ENCODE assay signal across 1 cellular context in genomic region chr18:70377317-70377799, GRCh38.
TF ChIP-seq lines count a peak whose summit lies in the region.

No MANE protein-coding gene starts in this region.

TF ChIP-seq in HepG2, 621 proteins besides CTCF, POLR2A, EP300 and RAD21 (continued from another document and continues in another):
- TF ChIP-seq, protein P1, sequence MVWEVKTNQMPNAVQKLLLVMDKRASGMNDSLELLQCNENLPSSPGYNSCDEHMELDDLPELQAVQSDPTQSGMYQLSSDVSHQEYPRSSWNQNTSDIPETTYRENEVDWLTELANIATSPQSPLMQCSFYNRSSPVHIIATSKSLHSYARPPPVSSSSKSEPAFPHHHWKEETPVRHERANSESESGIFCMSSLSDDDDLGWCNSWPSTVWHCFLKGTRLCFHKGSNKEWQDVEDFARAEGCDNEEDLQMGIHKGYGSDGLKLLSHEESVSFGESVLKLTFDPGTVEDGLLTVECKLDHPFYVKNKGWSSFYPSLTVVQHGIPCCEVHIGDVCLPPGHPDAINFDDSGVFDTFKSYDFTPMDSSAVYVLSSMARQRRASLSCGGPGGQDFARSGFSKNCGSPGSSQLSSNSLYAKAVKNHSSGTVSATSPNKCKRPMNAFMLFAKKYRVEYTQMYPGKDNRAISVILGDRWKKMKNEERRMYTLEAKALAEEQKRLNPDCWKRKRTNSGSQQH (CRISPR knock-in tag; IDR thresholded peaks at IDR 0.05; ENCODE audit: low read depth), result no peak
- TF ChIP-seq FOXJ3 (CRISPR knock-in tag; IDR thresholded peaks at IDR 0.05; ENCODE audit: borderline replicate concordance), result no peak
- no peak for TF ChIP-seq FOXA1 (IDR thresholded peaks at IDR 0.05)
- TF ChIP-seq FOXA1 (CRISPR knock-in tag; IDR thresholded peaks at IDR 0.05), result peak; percentile 89
- TF ChIP-seq ETV6 (CRISPR knock-in tag; conservative IDR thresholded peaks at IDR 0.05), result no peak
- TF ChIP-seq ZNF567 (CRISPR knock-in tag; IDR thresholded peaks at IDR 0.05; ENCODE audit: borderline replicate concordance), result no peak; the same call in 1 of the 2 replicates
- TF ChIP-seq, protein P2, sequence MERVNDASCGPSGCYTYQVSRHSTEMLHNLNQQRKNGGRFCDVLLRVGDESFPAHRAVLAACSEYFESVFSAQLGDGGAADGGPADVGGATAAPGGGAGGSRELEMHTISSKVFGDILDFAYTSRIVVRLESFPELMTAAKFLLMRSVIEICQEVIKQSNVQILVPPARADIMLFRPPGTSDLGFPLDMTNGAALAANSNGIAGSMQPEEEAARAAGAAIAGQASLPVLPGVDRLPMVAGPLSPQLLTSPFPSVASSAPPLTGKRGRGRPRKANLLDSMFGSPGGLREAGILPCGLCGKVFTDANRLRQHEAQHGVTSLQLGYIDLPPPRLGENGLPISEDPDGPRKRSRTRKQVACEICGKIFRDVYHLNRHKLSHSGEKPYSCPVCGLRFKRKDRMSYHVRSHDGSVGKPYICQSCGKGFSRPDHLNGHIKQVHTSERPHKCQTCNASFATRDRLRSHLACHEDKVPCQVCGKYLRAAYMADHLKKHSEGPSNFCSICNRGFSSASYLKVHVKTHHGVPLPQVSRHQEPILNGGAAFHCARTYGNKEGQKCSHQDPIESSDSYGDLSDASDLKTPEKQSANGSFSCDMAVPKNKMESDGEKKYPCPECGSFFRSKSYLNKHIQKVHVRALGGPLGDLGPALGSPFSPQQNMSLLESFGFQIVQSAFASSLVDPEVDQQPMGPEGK (CRISPR knock-in tag; IDR thresholded peaks at IDR 0.05), result no peak
- TF ChIP-seq RCOR2 (CRISPR knock-in tag; IDR thresholded peaks at IDR 0.05), result peak; percentile 22; the same call in 1 of the 2 replicates
- TF ChIP-seq PCBP2 (optimal IDR thresholded peaks at IDR 0.05; ENCODE audit: low read depth, low read length, poor library complexity, severe bottlenecking), result no peak
- TF ChIP-seq ZNF232 (CRISPR knock-in tag; IDR thresholded peaks at IDR 0.05; ENCODE audit: borderline replicate concordance), result no peak
- peak; percentile 56; the same call in 1 of the 2 replicates for TF ChIP-seq ZNF264 (CRISPR knock-in tag; IDR thresholded peaks at IDR 0.05)
- no peak for TF ChIP-seq ZNF616 (CRISPR knock-in tag; IDR thresholded peaks at IDR 0.05; ENCODE audit: low read depth)
- no peak for TF ChIP-seq GLMP (CRISPR knock-in tag; IDR thresholded peaks at IDR 0.05; ENCODE audit: borderline replicate concordance)
- TF ChIP-seq, protein P3, sequence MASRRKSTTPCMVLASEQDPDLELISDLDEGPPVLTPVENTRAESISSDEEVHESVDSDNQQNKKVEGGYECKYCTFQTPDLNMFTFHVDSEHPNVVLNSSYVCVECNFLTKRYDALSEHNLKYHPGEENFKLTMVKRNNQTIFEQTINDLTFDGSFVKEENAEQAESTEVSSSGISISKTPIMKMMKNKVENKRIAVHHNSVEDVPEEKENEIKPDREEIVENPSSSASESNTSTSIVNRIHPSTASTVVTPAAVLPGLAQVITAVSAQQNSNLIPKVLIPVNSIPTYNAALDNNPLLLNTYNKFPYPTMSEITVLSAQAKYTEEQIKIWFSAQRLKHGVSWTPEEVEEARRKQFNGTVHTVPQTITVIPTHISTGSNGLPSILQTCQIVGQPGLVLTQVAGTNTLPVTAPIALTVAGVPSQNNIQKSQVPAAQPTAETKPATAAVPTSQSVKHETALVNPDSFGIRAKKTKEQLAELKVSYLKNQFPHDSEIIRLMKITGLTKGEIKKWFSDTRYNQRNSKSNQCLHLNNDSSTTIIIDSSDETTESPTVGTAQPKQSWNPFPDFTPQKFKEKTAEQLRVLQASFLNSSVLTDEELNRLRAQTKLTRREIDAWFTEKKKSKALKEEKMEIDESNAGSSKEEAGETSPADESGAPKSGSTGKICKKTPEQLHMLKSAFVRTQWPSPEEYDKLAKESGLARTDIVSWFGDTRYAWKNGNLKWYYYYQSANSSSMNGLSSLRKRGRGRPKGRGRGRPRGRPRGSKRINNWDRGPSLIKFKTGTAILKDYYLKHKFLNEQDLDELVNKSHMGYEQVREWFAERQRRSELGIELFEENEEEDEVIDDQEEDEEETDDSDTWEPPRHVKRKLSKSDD (CRISPR knock-in tag; IDR thresholded peaks at IDR 0.05; ENCODE audit: low read depth), result no peak
- TF ChIP-seq SMYD3 (CRISPR knock-in tag; IDR thresholded peaks at IDR 0.05), result no peak
- TF ChIP-seq ZFYVE20 (CRISPR knock-in tag; IDR thresholded peaks at IDR 0.05; ENCODE audit: borderline replicate concordance, low read depth), result no peak
- TF ChIP-seq, protein P4, sequence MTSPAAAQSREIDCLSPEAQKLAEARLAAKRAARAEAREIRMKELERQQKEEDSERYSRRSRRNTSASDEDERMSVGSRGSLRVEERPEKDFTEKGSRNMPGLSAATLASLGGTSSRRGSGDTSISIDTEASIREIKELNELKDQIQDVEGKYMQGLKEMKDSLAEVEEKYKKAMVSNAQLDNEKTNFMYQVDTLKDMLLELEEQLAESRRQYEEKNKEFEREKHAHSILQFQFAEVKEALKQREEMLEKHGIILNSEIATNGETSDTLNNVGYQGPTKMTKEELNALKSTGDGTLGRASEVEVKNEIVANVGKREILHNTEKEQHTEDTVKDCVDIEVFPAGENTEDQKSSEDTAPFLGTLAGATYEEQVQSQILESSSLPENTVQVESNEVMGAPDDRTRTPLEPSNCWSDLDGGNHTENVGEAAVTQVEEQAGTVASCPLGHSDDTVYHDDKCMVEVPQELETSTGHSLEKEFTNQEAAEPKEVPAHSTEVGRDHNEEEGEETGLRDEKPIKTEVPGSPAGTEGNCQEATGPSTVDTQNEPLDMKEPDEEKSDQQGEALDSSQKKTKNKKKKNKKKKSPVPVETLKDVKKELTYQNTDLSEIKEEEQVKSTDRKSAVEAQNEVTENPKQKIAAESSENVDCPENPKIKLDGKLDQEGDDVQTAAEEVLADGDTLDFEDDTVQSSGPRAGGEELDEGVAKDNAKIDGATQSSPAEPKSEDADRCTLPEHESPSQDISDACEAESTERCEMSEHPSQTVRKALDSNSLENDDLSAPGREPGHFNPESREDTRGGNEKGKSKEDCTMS (CRISPR knock-in tag; conservative IDR thresholded peaks at IDR 0.05), result no peak
- TF ChIP-seq NR1H2 (CRISPR knock-in tag; IDR thresholded peaks at IDR 0.05; ENCODE audit: borderline replicate concordance, low read depth), result no peak
- TF ChIP-seq ZSCAN29 (CRISPR knock-in tag; conservative IDR thresholded peaks at IDR 0.05), result peak; percentile 60; the same call in 1 of the 2 replicates
- no peak for TF ChIP-seq TEF (CRISPR knock-in tag; IDR thresholded peaks at IDR 0.05)
- TF ChIP-seq MAFF (IDR thresholded peaks at IDR 0.05; ENCODE audit: low read depth, low read length), result no peak
- TF ChIP-seq, protein P5, sequence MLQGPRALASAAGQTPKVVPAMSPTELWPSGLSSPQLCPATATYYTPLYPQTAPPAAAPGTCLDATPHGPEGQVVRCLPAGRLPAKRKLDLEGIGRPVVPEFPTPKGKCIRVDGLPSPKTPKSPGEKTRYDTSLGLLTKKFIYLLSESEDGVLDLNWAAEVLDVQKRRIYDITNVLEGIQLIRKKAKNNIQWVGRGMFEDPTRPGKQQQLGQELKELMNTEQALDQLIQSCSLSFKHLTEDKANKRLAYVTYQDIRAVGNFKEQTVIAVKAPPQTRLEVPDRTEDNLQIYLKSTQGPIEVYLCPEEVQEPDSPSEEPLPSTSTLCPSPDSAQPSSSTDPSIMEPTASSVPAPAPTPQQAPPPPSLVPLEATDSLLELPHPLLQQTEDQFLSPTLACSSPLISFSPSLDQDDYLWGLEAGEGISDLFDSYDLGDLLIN (CRISPR knock-in tag; IDR thresholded peaks at IDR 0.05; ENCODE audit: borderline replicate concordance), result no peak
- TF ChIP-seq NFE2L1 (CRISPR knock-in tag; IDR thresholded peaks at IDR 0.05; ENCODE audit: borderline replicate concordance), result no peak
- no peak for TF ChIP-seq ZNF619 (CRISPR knock-in tag; IDR thresholded peaks at IDR 0.05)
- TF ChIP-seq ZNF552 (CRISPR knock-in tag; IDR thresholded peaks at IDR 0.05; ENCODE audit: borderline replicate concordance), result no peak
- TF ChIP-seq EED (CRISPR knock-in tag; IDR thresholded peaks at IDR 0.05), result no peak
- TF ChIP-seq, protein P6, sequence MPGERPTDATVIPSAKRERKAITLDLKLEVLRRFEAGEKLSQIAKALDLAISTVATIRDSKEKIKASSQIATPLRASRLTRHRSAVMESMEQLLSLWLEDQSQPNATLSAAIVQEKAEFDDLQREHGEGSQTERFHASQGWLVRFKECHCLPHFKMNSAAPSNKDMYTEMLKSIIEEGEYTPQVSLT (CRISPR knock-in tag; IDR thresholded peaks at IDR 0.05; ENCODE audit: borderline replicate concordance, low read depth), result no peak
- no peak for TF ChIP-seq PLSCR1 (CRISPR knock-in tag; IDR thresholded peaks at IDR 0.05; ENCODE audit: borderline replicate concordance)
- no peak for TF ChIP-seq SRSF4 (IDR thresholded peaks at IDR 0.05; ENCODE audit: low read depth, low read length, poor library complexity, severe bottlenecking)
- no peak for TF ChIP-seq AGO1 (IDR thresholded peaks at IDR 0.05; ENCODE audit: low read depth, low read length, poor library complexity, severe bottlenecking)
- peak; percentile 49 for TF ChIP-seq GABPB1 (CRISPR knock-in tag; IDR thresholded peaks at IDR 0.05)
- no peak for TF ChIP-seq TMF1 (CRISPR knock-in tag; IDR thresholded peaks at IDR 0.05; ENCODE audit: low read depth)
- TF ChIP-seq NFIB (CRISPR knock-in tag; IDR thresholded peaks at IDR 0.05; ENCODE audit: borderline replicate concordance), result no peak
- TF ChIP-seq SUZ12 (IDR thresholded peaks at IDR 0.05; ENCODE audit: low read depth, low read length), result no peak
- TF ChIP-seq TGIF2 (CRISPR knock-in tag; IDR thresholded peaks at IDR 0.05), result no peak
- TF ChIP-seq HOXA5 (CRISPR knock-in tag; IDR thresholded peaks at IDR 0.05), result peak; percentile 97
- 0 out of 2 replicates have a peak, but pooled peaks have one; percentile 14 for TF ChIP-seq NFKBIZ (CRISPR knock-in tag; IDR thresholded peaks at IDR 0.05)
- no peak; the same call in 1 of the 2 replicates for TF ChIP-seq RXRB (CRISPR knock-in tag; IDR thresholded peaks at IDR 0.05; ENCODE audit: borderline replicate concordance)
- peak; percentile 53; the same call in 1 of the 2 replicates for TF ChIP-seq KDM3A (CRISPR knock-in tag; IDR thresholded peaks at IDR 0.05; ENCODE audit: low read depth)
- TF ChIP-seq KDM1A (CRISPR knock-in tag; IDR thresholded peaks at IDR 0.05), result 0 out of 2 replicates have a peak, but pooled peaks have one; percentile 51
- no peak for TF ChIP-seq ARNT2 (CRISPR knock-in tag; IDR thresholded peaks at IDR 0.05; ENCODE audit: low read depth)
- TF ChIP-seq ZNF17 (CRISPR knock-in tag; IDR thresholded peaks at IDR 0.05), result no peak
- TF ChIP-seq RBM22 (optimal IDR thresholded peaks at IDR 0.05; ENCODE audit: low read length), result no peak
- TF ChIP-seq, protein P7, sequence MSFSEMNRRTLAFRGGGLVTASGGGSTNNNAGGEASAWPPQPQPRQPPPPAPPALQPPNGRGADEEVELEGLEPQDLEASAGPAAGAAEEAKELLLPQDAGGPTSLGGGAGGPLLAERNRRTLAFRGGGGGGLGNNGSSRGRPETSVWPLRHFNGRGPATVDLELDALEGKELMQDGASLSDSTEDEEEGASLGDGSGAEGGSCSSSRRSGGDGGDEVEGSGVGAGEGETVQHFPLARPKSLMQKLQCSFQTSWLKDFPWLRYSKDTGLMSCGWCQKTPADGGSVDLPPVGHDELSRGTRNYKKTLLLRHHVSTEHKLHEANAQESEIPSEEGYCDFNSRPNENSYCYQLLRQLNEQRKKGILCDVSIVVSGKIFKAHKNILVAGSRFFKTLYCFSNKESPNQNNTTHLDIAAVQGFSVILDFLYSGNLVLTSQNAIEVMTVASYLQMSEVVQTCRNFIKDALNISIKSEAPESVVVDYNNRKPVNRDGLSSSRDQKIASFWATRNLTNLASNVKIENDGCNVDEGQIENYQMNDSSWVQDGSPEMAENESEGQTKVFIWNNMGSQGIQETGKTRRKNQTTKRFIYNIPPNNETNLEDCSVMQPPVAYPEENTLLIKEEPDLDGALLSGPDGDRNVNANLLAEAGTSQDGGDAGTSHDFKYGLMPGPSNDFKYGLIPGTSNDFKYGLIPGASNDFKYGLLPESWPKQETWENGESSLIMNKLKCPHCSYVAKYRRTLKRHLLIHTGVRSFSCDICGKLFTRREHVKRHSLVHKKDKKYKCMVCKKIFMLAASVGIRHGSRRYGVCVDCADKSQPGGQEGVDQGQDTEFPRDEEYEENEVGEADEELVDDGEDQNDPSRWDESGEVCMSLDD (CRISPR knock-in tag; IDR thresholded peaks at IDR 0.05; ENCODE audit: borderline replicate concordance), result no peak
- no peak for TF ChIP-seq ZNF550 (CRISPR knock-in tag; IDR thresholded peaks at IDR 0.05; ENCODE audit: borderline replicate concordance)
- no peak for TF ChIP-seq PAWR (CRISPR knock-in tag; IDR thresholded peaks at IDR 0.05; ENCODE audit: borderline replicate concordance)
- 0 out of 2 replicates have a peak, but pooled peaks have one; percentile 27 for TF ChIP-seq MTA1 (CRISPR knock-in tag; IDR thresholded peaks at IDR 0.05; ENCODE audit: borderline replicate concordance)
- TF ChIP-seq HNRNPUL1 (IDR thresholded peaks at IDR 0.05; ENCODE audit: low read depth, low read length), result no peak
